Comparison of ENCODE assay signal across 8 cellular contexts in the genomic region with DNA sequence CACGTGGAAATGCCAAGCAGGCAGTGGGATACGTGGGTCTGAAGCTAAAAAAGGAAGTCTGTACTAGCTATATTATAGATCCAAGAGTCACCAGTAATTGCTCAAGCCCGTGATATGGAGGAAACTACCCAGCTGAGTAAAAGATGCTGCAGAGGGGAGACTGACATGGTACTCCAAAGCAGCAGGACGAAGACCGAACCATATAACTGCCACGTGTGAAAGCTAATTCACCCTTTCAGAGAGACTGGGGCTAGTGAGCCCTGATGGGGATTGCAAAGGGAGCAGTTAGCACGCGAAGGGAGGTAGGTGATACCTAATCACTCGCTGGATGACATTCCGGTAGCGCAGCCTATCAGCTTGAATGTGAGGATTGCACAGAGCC. TPM values are rescaled to one million over a fixed set of nuclear protein-coding genes. Genes with fewer than 3 reads are reported as not detected.
DNase-seq lines count a peak whose midpoint lies in the region; ATAC-seq lines count a peak whose summit lies in the region.

No MANE protein-coding gene starts in this region.

- H3K4me3 ChIP-seq in mesendoderm (ENCODE audit: low read length): peak overlapping the region; percentile 92

- peaks cover 18% of the 10 kb centered on the region for H3K36me3 Mint-ChIP-seq in central memory CD8-positive, alpha-beta T cell (ENCODE audit: insufficient read depth)

- H3K4me2 ChIP-seq in mesendoderm (ENCODE audit: low read length): peak overlapping the region; percentile 87

- no peak overlapping the region for H2BK15ac ChIP-seq in mesendoderm (replicated peaks; ENCODE audit: low read depth)

- H3K9me3 Mint-ChIP-seq in central memory CD8-positive, alpha-beta T cell: no peaks in the 10 kb centered on the region

- ATAC-seq in Right ventricle myocardium superior (ENCODE audit: poor library complexity) (peak; percentile 32), left ventricle myocardium superior (no peak), HG03045 (IDR thresholded peaks at IDR 0.05; ENCODE audit: unreplicated experiment) (peak; percentile 31)
- ATAC-seq in central memory CD8-positive, alpha-beta T cell (replicated peaks; ENCODE audit: extremely low read depth, poor library complexity, severe bottlenecking): peak; percentile 42

- H4K5ac ChIP-seq in mesendoderm (ENCODE audit: low read length): no peak overlapping the region

- H3K27me3 ChIP-seq in mesendoderm (ENCODE audit: insufficient read depth, low read length, poor library complexity): no peaks in the 10 kb centered on the region

- WGBS in mesendoderm (ENCODE audit: extremely low coverage, insufficient coverage, low lambda C conversion rate): no CpG with 5 or more reads among the region's 11 CpGs

- H3K4me1 ChIP-seq in mesendoderm (ENCODE audit: control insufficient read depth, low read depth, low read length): peaks cover 2% of the 10 kb centered on the region

- no peak overlapping the region for H2BK120ac ChIP-seq in mesendoderm (ENCODE audit: low read depth, low read length)

- H3K4me1 Mint-ChIP-seq in central memory CD8-positive, alpha-beta T cell: peaks cover 52% of the 10 kb centered on the region

- no peak overlapping the region for H3K4ac ChIP-seq in mesendoderm (ENCODE audit: low read depth, low read length)

- peak overlapping the region; percentile 92 for H3K4me3 Mint-ChIP-seq in central memory CD8-positive, alpha-beta T cell

- H3K79me1 ChIP-seq in mesendoderm (ENCODE audit: low read length): peaks cover 5% of the 10 kb centered on the region

- no peak overlapping the region for H4K8ac ChIP-seq in mesendoderm (ENCODE audit: low read depth, low read length)

- peak overlapping the region; percentile 98 for H3K27ac Mint-ChIP-seq in central memory CD8-positive, alpha-beta T cell (ENCODE audit: low read depth)

- H3K27ac ChIP-seq in mesendoderm (ENCODE audit: low read depth, low read length): peak overlapping the region; percentile 30

- H2AK5ac ChIP-seq in mesendoderm (ENCODE audit: low read length): no peak overlapping the region

- DNase-seq in Right ventricle myocardium superior (no peak), left ventricle myocardium superior (no peak), NOMO-1 treated with dmso at 0.1 percent for 144 hours (lab: John Stamatoyannopoulos, UW; ENCODE audit: unreplicated experiment) (peak; percentile 44), mesendoderm (peak; percentile 89), hippocampal formation (lab: John Stamatoyannopoulos, UW) (no peak), COLO668 (lab: John Stamatoyannopoulos, UW; ENCODE audit: unreplicated experiment) (no peak)
- no peak for DNase-seq in central memory CD8-positive, alpha-beta T cell (ENCODE audit: low spot score in 2 of 2)

- no peak overlapping the region for H3K18ac ChIP-seq in mesendoderm (ENCODE audit: low read length)

- no peak overlapping the region for H2BK5ac ChIP-seq in mesendoderm (ENCODE audit: low read length)

- intact Hi-C loops in Right ventricle myocardium superior (cut with DNase I) (loop anchor here (10.0 kb wide), 1 partner anchor 69 kb away; no protein-coding TSS in a partner anchor), left ventricle myocardium superior (cut with micrococcal nuclease) (no loop called here)

- peak overlapping the region; percentile 85 for H3K9ac ChIP-seq in mesendoderm (ENCODE audit: low read length)

- H3K79me2 ChIP-seq in mesendoderm (ENCODE audit: control insufficient read depth, insufficient read depth, low read length): peaks cover 2% of the 10 kb centered on the region

- H3K56ac ChIP-seq in mesendoderm (ENCODE audit: low read length): peak overlapping the region; percentile 92

- no peaks in the 10 kb centered on the region for H3K27me3 Mint-ChIP-seq in central memory CD8-positive, alpha-beta T cell

- H3K23ac ChIP-seq in mesendoderm (ENCODE audit: low read length): no peak overlapping the region

- peaks cover 2% of the 10 kb centered on the region for H3K36me3 ChIP-seq in mesendoderm (ENCODE audit: control insufficient read depth, insufficient read depth, low read length)

RNA-seq across cellular contexts. Expression of gene AP4B1, which starts 0.3 kb away (rescaled TPM):
- 11.4 TPM for total RNA-seq in Right ventricle myocardium superior
- total RNA-seq in left ventricle myocardium superior: 15.4 TPM
- polyA plus RNA-seq in mesendoderm (2013, experiment 1 of 2): 8.4 TPM
- 8.4 TPM for polyA plus RNA-seq in mesendoderm (2013, experiment 2 of 2)

RNA-seq across cellular contexts. Expression of gene DCLRE1B, which starts 0.8 kb away (rescaled TPM):
- 2.2 TPM for total RNA-seq in Right ventricle myocardium superior
- total RNA-seq in left ventricle myocardium superior: 1.9 TPM
- polyA plus RNA-seq in mesendoderm (2013, experiment 1 of 2): 9.4 TPM
- polyA plus RNA-seq in mesendoderm (2013, experiment 2 of 2): 9.8 TPM

RNA-seq across cellular contexts. Expression of gene BCL2L15, which starts 16.9 kb away (rescaled TPM):
- total RNA-seq in Right ventricle myocardium superior (not detected), left ventricle myocardium superior (not detected)
- 0.07 TPM for polyA plus RNA-seq in mesendoderm (2013, experiment 1 of 2)
- 0.14 TPM for polyA plus RNA-seq in mesendoderm (2013, experiment 2 of 2)

RNA-seq across cellular contexts. Expression of gene HIPK1, which starts 24.8 kb away (rescaled TPM):
- total RNA-seq in Right ventricle myocardium superior: 52.4 TPM
- 52.2 TPM for total RNA-seq in left ventricle myocardium superior
- polyA plus RNA-seq in mesendoderm (2013, experiment 1 of 2): 20.5 TPM
- polyA plus RNA-seq in mesendoderm (2013, experiment 2 of 2): 21.0 TPM

RNA-seq across cellular contexts. Expression of gene PTPN22, which starts 32.8 kb away (rescaled TPM):
- total RNA-seq in Right ventricle myocardium superior (0.35 TPM), left ventricle myocardium superior (0.40 TPM)
- polyA plus RNA-seq in mesendoderm (2013, experiment 1 of 2): 0.03 TPM
- not detected for polyA plus RNA-seq in mesendoderm (2013, experiment 2 of 2)

Comparison
In these comparisons a context has a peak if more than half of its experiments do, and no peak if none do; other contexts are left out.
1. DNase-seq: peak in NOMO-1 treated with dmso at 0.1 percent for 144 hours (single experiment) and mesendoderm (single experiment); none in Right ventricle myocardium superior (single experiment), left ventricle myocardium superior (single experiment), central memory CD8-positive, alpha-beta T cell (0 of 2), hippocampal formation (0 of 2) and COLO668 (single experiment).